ENCODE assay signal across 2 cellular contexts in genomic region chr2:110473059-110473358, GRCh38. TPM values are rescaled to one million over a fixed set of nuclear protein-coding genes. Genes with fewer than 3 reads are reported as not detected.
"Had no signal": no experiment of that assay in that cellular context is flagged by ENCODE, and none has a peak within 500 bp of the region (broad histone marks: within the 10 kb centered on the region; RNA-seq: fewer than 3 reads in every experiment).

No MANE protein-coding gene starts in this region.

RNA-seq across cellular contexts. Expression of gene LIMS4, which starts 0.4 kb away (rescaled TPM):
- total RNA-seq: left lobe of liver had no signal
- polyA plus RNA-seq: liver had no signal
